Comparison of ENCODE assay signal across 8 cellular contexts in the genomic region with DNA sequence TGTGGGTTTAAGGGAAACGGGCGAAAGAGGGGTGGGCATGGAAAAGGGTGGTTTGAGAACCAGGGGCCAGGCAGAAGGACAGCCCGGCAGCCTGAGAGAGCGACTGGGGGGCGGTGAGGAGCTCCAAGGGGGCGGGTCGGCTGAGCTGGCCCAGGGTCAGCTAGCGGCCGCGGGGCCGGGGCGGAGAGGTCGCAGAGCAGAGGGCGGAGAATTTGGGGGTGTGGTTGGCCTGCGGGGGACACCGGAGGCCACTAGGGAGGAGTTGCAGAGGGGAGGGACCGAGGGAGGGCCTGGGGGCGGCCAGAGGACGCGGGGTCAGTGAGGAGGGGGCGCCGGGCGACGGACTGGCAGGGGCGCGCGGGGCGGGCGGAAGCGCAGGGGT. TPM values are rescaled to one million over a fixed set of nuclear protein-coding genes. Genes with fewer than 3 reads are reported as not detected.
DNase-seq lines count a peak whose midpoint lies in the region; ATAC-seq and TF ChIP-seq lines count a peak whose summit lies in the region.

No MANE protein-coding gene starts in this region.

- H3K27me3 ChIP-seq in PC-9 (ENCODE audit: insufficient read depth, low read depth) (peaks cover 41% of the 10 kb centered on the region), esophagus muscularis mucosa (peaks cover 0 to 30% (median 13%) of the 10 kb centered on the region in 4 donors)

- H3K4me3 ChIP-seq in PC-9 (peak overlapping the region; percentile 53; the same call in 1 of the 2 replicates), esophagus muscularis mucosa (peak overlapping the region; percentile 60 to 74 (median 66))

- BruUV-seq in PC-9 (replicated peaks; lab: Mats Ljungman, UMichigan) = no TSS peak

- H3K27ac Mint-ChIP-seq in neural crest cell (ENCODE audit: unreplicated experiment) = no peak overlapping the region

- H3K9me3 ChIP-seq in PC-9 (ENCODE audit: insufficient read depth, low read depth) = no peaks in the 10 kb centered on the region
- no peaks in the 10 kb centered on the region for H3K9me3 ChIP-seq in esophagus muscularis mucosa

- H3K36me3 ChIP-seq in PC-9 (ENCODE audit: low read depth) (no peaks in the 10 kb centered on the region), esophagus muscularis mucosa (no peaks in the 10 kb centered on the region)

- ATAC-seq in GM21390 (IDR thresholded peaks at IDR 0.05; ENCODE audit: unreplicated experiment) = no peak
- no peak for ATAC-seq in HG03342 (IDR thresholded peaks at IDR 0.05; ENCODE audit: unreplicated experiment)
- ATAC-seq in HG03159 (IDR thresholded peaks at IDR 0.05; ENCODE audit: unreplicated experiment) = no peak

- H3K4me1 ChIP-seq in PC-9 (replicated peaks; ENCODE audit: insufficient read depth) (no peaks in the 10 kb centered on the region), esophagus muscularis mucosa (peaks cover 12 to 37% (median 34%) of the 10 kb centered on the region in 4 donors)

- peaks cover 34% of the 10 kb centered on the region for H3K27me3 Mint-ChIP-seq in neural crest cell (ENCODE audit: low read depth)

- TF ChIP-seq POLR2A in esophagus muscularis mucosa (IDR thresholded peaks at IDR 0.05; ENCODE audit: low read depth) = no peak

- intact Hi-C loops in PC-9 (cut with micrococcal nuclease; ENCODE audit: unreplicated experiment) (no loop called here), esophagus muscularis mucosa (cut with DNase I) (loop anchor here (10.0 kb wide), 1 partner anchor 206 kb away; the partner anchor contains the start of gene MYCBP)

- H3K36me3 Mint-ChIP-seq in neural crest cell (ENCODE audit: low read depth) = no peaks in the 10 kb centered on the region

- no peak overlapping the region for H3K27ac ChIP-seq in PC-9
- no peak overlapping the region for H3K27ac ChIP-seq in esophagus muscularis mucosa (replicated peaks in 1 of 4)

- no peak for TF ChIP-seq EP300 in esophagus muscularis mucosa (IDR thresholded peaks at IDR 0.05)

- H3K4me2 ChIP-seq in PC-9 = peak overlapping the region; percentile 71

- CTCF ChIA-PET in PC-9 (lab: Charles Lee) = interaction anchor here (0.7 to 1.1 kb wide), 3 partner anchors 12 to 224 kb away, joined by 4 to 6 read pairs (median 6); no protein-coding TSS in a partner anchor

- POLR2A ChIA-PET in PC-9 (lab: Charles Lee; ENCODE audit: unreplicated experiment) = interaction anchor here (0.6 kb wide), 2 partner anchors 52 to 139 kb away, joined by 3 to 4 read pairs; partner anchors contain the start of gene RHBDL2

- TF ChIP-seq CTCF in PC-9 (conservative IDR thresholded peaks at IDR 0.05) (no peak), esophagus muscularis mucosa (IDR thresholded peaks at IDR 0.05) (no peak), neural crest cell (conservative IDR thresholded peaks at IDR 0.05) (no peak)

- H3K4me3 Mint-ChIP-seq in neural crest cell = peak overlapping the region; percentile 89

- H3K9me2 ChIP-seq in PC-9 (ENCODE audit: insufficient read depth) = no peaks in the 10 kb centered on the region

- H4K20me1 ChIP-seq in PC-9 (ENCODE audit: insufficient read depth) = no peaks in the 10 kb centered on the region

- no peaks in the 10 kb centered on the region for H3K79me2 ChIP-seq in PC-9 (ENCODE audit: low read depth)

- peaks cover 14% of the 10 kb centered on the region for H3K4me1 Mint-ChIP-seq in neural crest cell

- peaks cover 6% of the 10 kb centered on the region; the same call in 1 of the 2 replicates for H3F3A ChIP-seq in PC-9 (ENCODE audit: insufficient read depth, low read depth)

- peak; percentile 43 for DNase-seq in AG20443 (ENCODE audit: low spot score)
- no peak for DNase-seq in PC-9
- DNase-seq in esophagus muscularis mucosa (ENCODE audit: extremely low spot score) = no peak
- peak; percentile 28 for DNase-seq in neural crest cell (ENCODE audit: low read depth, low spot score)
- DNase-seq in dermis blood vessel endothelial cell = no peak

- 18% methylated on average over 14 of the region's 30 CpGs for WGBS in esophagus muscularis mucosa

- H3K9me3 Mint-ChIP-seq in neural crest cell = no peaks in the 10 kb centered on the region

- H2AFZ ChIP-seq in PC-9 = no peak overlapping the region

RNA-seq across cellular contexts. Expression of gene NDUFS5, which starts 54.7 kb away (rescaled TPM):
- total RNA-seq in PC-9 (2021) (498 and 524 TPM in 2 replicates), esophagus muscularis mucosa (100 to 1,000 TPM; 274 to 655 (median 373) TPM), neural crest cell (237 and 256 TPM in 2 replicates), dermis blood vessel endothelial cell (530 and 620 TPM in 2 replicates)

Comparison
In these comparisons a context has a peak if more than half of its experiments do, and no peak if none do; other contexts are left out.
1. DNase-seq: peak in AG20443 (single experiment) and neural crest cell (single experiment); none in PC-9 (0 of 2), esophagus muscularis mucosa (single experiment) and dermis blood vessel endothelial cell (single experiment).